17 cellular contexts compared by ENCODE assay signal in the genomic region with DNA sequence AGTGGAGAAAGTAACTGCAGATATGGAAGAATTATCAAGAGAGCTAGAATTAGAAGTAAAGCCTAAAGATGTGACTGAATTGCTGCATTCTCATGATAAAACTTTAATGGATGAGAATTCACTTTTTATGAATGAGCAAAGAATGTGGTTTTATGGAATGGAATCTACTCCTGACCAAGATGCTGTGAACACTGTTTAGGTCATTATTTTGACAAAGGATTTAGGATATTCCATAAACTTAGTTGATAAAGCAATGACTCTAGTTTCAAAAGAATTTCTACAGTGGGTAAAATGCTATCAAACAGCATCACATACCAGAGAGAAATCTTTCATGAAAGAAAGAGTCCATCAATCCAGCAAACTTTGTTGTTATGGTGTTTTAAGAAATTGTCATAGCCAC.
A peak's percentile ranks its signal among the peaks of the same experiment; 100 is the strongest.
DNase-seq lines count a peak whose midpoint lies in the region; ATAC-seq lines count a peak whose summit lies in the region.
"Had no signal": no experiment of that assay in that cellular context is flagged by ENCODE, and none has a peak within 500 bp of the region (broad histone marks: within the 10 kb centered on the region; RNA-seq: fewer than 3 reads in every experiment).

No MANE protein-coding gene starts in this region.

- DNase-seq in GM04503 (ENCODE audit: low read depth) (peak; percentile 16), M059J (ENCODE audit: low read depth) (peak; percentile 9), fibroblast of peridontal ligament (ENCODE audit: extremely low read depth) (peak; percentile 9), left ventricle myocardium superior (no peak), sciatic nerve (ENCODE audit: low spot score) (no peak)
- DNase-seq in stimulated activated naive CD8-positive, alpha-beta T cell treated with anti-CD3 and anti-CD28 coated beads, Interleukin-15, Interleukin-2, amounts not matched to agents 100 U/mL and 50 U/mL, for 24 hours, result no peak
- DNase-seq: BE2C; CD8-positive, alpha-beta T cell; GDM1; KG1; NCI-H1092; NCI-H1694; NCI-H526 treated with DMSO at 0.1 percent for 48 hours; NK-92 treated with Interleukin-12 subunit alpha and Interleukin-12 subunit beta, amount 100 ng/mL, for 24 hours; SHP77 treated with DMSO at 0.1 percent for 48 hours had no signal

- intact Hi-C loops in left ventricle myocardium superior (cut with micrococcal nuclease) (no loop called here), sciatic nerve (cut with DNase I) (no loop called here)

- ATAC-seq in left ventricle myocardium superior (no peak), HG02588 (IDR thresholded peaks at IDR 0.05; ENCODE audit: unreplicated experiment) (no peak), sciatic nerve (no peak)
- ATAC-seq in stimulated activated naive CD8-positive, alpha-beta T cell treated with anti-CD3 and anti-CD28 coated beads, Interleukin-15, Interleukin-2, amounts not matched to agents 100 U/mL and 50 U/mL, for 24 hours, result no peak
- ATAC-seq: CD8-positive, alpha-beta T cell; SK-N-SH treated with all-trans-retinoic acid at 6 μM for 48 hours had no signal

Comparison
In these comparisons a context has a peak if more than half of its experiments do, and no peak if none do; other contexts are left out.
1. DNase-seq: peak in GM04503 (single experiment), M059J (single experiment) and fibroblast of peridontal ligament (single experiment); none in left ventricle myocardium superior (single experiment), sciatic nerve (single experiment) and stimulated activated naive CD8-positive, alpha-beta T cell treated with anti-CD3 and anti-CD28 coated beads, Interleukin-15, Interleukin-2, amounts not matched to agents 100 U/mL and 50 U/mL, for 24 hours (single experiment).